7 cellular contexts compared by ENCODE assay signal in the genomic region with DNA sequence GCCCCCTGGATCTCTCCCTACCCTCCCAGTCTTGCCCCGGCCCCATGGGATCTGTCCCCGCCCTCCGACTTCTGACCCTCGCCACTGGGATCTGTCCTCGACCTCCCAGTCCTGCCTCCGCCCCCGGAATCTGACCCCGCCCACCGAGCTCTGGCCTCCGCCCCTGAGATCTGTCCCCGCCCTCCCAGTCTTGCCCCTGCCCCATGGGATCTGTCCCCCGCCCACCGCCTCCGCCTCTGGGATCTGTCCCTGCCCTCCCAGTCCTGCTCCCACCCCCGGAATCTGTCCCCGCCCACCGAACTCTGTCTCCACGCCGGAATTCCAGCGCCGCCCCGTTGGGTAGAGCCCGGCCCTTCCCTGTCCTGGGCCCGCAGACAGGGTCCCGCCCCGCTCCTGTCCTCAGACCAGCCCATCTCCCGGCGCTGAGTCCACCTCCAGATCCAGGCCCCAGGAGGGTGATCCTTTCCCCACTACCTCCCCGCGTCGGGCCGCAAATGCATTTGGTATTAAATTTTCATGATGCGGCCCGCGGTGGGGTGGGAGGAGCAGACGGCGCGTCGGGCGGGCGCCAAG. TPM values are rescaled to one million over a fixed set of nuclear protein-coding genes. Genes with fewer than 3 reads are reported as not detected.
DNase-seq lines count a peak whose midpoint lies in the region; ATAC-seq, FAIRE-seq and TF ChIP-seq lines count a peak whose summit lies in the region.

No MANE protein-coding gene starts in this region.

- no peak overlapping the region for H2BK20ac ChIP-seq in H1 (ENCODE audit: low read length)

- TF ChIP-seq POLR2A in H1 (IDR thresholded peaks at IDR 0.05; ENCODE audit: control extremely low read depth in 1 of 2, low read depth in 2 of 2, low read length in 2 of 2), result no peak; a peak in 1 of 3 replicates

- H3K27ac Mint-ChIP-seq in activated CD4-positive, alpha-beta T cell treated with anti-CD3 and anti-CD28 coated beads, Interleukin-2, amount 10 ng/mL, durations not matched to agents 24 days and 14 days, result peak overlapping the region; percentile 88
- peak overlapping the region in 1 of 2 donors; percentile 79 for H3K27ac Mint-ChIP-seq in stimulated activated naive CD8-positive, alpha-beta T cell treated with anti-CD3 and anti-CD28 coated beads, Interleukin-15, amount 100 ng/mL, for 72 hours

- H3K27me3 ChIP-seq in H1 (replicated peaks in 1 of 4; ENCODE audit: control insufficient read depth in 3 of 4, extremely low read depth in 1 of 4, insufficient read depth in 3 of 4, low read length in 3 of 4), result peaks cover 18 to 32% (median 30%) of the 10 kb centered on the region in 4 experiments
- peaks cover 33% of the 10 kb centered on the region for H3K27me3 ChIP-seq in mesendoderm (ENCODE audit: insufficient read depth, low read length, poor library complexity)

- TF ChIP-seq CTCF in GM12864 (IDR thresholded peaks at IDR 0.05; ENCODE audit: low read depth, low read length, missing control alignments) (no peak), H1 (IDR thresholded peaks at IDR 0.05; ENCODE audit: control extremely low read depth in 1 of 3, insufficient read depth in 1 of 3, low read depth in 1 of 3, low read length in 3 of 3) (no peak)

- TF ChIP-seq RAD21 in H1 (IDR thresholded peaks at IDR 0.05 in 1 of 2, conservative IDR thresholded peaks at IDR 0.05 in 1 of 2; ENCODE audit: low read depth in 2 of 2, low read length in 2 of 2), result no peak

- H3K4ac ChIP-seq in H1 (replicated peaks; ENCODE audit: insufficient read length, low read depth, low read length) (no peak overlapping the region), mesendoderm (ENCODE audit: low read depth, low read length) (no peak overlapping the region)

- FAIRE-seq in H1 (lab: Jason Lieb, UNC), result no peak

- H3K18ac ChIP-seq in H1 (ENCODE audit: extremely low read depth, low read length), result peak overlapping the region; percentile 90
- peak overlapping the region; percentile 24 for H3K18ac ChIP-seq in mesendoderm (ENCODE audit: low read length)

- H3K27ac ChIP-seq in H1 (ENCODE audit: low read depth, low read length) (peak overlapping the region; percentile 53; the same call in 1 of the 2 replicates), mesendoderm (ENCODE audit: low read depth, low read length) (peak overlapping the region; percentile 72)

- H3K36me3 ChIP-seq in H1 (ENCODE audit: control insufficient read depth in 2 of 4, insufficient read depth in 4 of 4, low read length in 3 of 4) (peaks cover 5 to 9% (median 7%) of the 10 kb centered on the region in 4 experiments; a peak in 6 of 8 replicates), mesendoderm (ENCODE audit: control insufficient read depth, insufficient read depth, low read length) (peaks cover 3% of the 10 kb centered on the region)

- POLR2A ChIA-PET in H1 (lab: Charles Lee; ENCODE audit: partially characterized antibody), result interaction anchor here (0.9 to 4.1 kb wide), 9 partner anchors 9 to 234 kb away, joined by 3 to 13 read pairs (median 3); partner anchors contain the start of genes ALDH16A1, PIH1D1 and PRMT1

- H3K4me1 Mint-ChIP-seq in activated CD4-positive, alpha-beta T cell treated with anti-CD3 and anti-CD28 coated beads, Interleukin-2, amount 10 ng/mL, durations not matched to agents 24 days and 14 days, result peaks cover 40% of the 10 kb centered on the region
- H3K4me1 Mint-ChIP-seq in stimulated activated naive CD8-positive, alpha-beta T cell treated with anti-CD3 and anti-CD28 coated beads, Interleukin-15, amount 100 ng/mL, for 72 hours, result peaks cover 52% of the 10 kb centered on the region

- peaks cover 0 to 10% (median 8%) of the 10 kb centered on the region in 4 experiments; a peak in 6 of 7 replicates for H3K4me1 ChIP-seq in H1 (replicated peaks in 1 of 4; ENCODE audit: control insufficient read depth in 3 of 4, insufficient read depth in 4 of 4, low read length in 3 of 4)
- peaks cover 2% of the 10 kb centered on the region for H3K4me1 ChIP-seq in mesendoderm (ENCODE audit: control insufficient read depth, low read depth, low read length)

- H3K27me3 Mint-ChIP-seq in activated CD4-positive, alpha-beta T cell treated with anti-CD3 and anti-CD28 coated beads, Interleukin-2, amount 10 ng/mL, durations not matched to agents 24 days and 14 days, result peaks cover 45% of the 10 kb centered on the region
- peaks cover 50% of the 10 kb centered on the region for H3K27me3 Mint-ChIP-seq in stimulated activated naive CD8-positive, alpha-beta T cell treated with anti-CD3 and anti-CD28 coated beads, Interleukin-15, amount 100 ng/mL, for 72 hours

- H3K4me3 ChIP-seq in GM12864 (ENCODE audit: low read depth, low read length) (peak overlapping the region; percentile 62), H1 (ENCODE audit: extremely low read depth in 1 of 4, insufficient read depth in 2 of 4, low read depth in 3 of 4, low read length in 4 of 4) (peak overlapping the region; percentile 38 to 69 (median 62)), mesendoderm (ENCODE audit: low read length) (peak overlapping the region; percentile 12)

- H3K79me2 ChIP-seq in H1 (ENCODE audit: control insufficient read depth in 1 of 2, insufficient read depth in 2 of 2, low read length in 2 of 2) (no peaks in the 10 kb centered on the region), mesendoderm (ENCODE audit: control insufficient read depth, insufficient read depth, low read length) (no peaks in the 10 kb centered on the region)

- no peak overlapping the region for H2BK15ac ChIP-seq in H1 (ENCODE audit: low read length)
- H2BK15ac ChIP-seq in mesendoderm (replicated peaks; ENCODE audit: low read depth), result no peak overlapping the region

- no peak overlapping the region for H4K5ac ChIP-seq in H1 (ENCODE audit: insufficient read length, low read depth, low read length)
- H4K5ac ChIP-seq in mesendoderm (ENCODE audit: low read length), result no peak overlapping the region

- H4K20me1 ChIP-seq in H1 (replicated peaks in 1 of 2; ENCODE audit: control insufficient read depth in 1 of 2, insufficient read depth in 2 of 2, low read length in 2 of 2), result peaks cover 4 to 6% of the 10 kb centered on the region in 2 experiments

- H2AFZ ChIP-seq in H1 (ENCODE audit: low read length), result no peak overlapping the region

- H3K23ac ChIP-seq in H1 (ENCODE audit: insufficient read length) (no peak overlapping the region), mesendoderm (ENCODE audit: low read length) (no peak overlapping the region)

- 0% methylated on average over 22 of the region's 41 CpGs; no CpG with 5 or more reads in 1 of the 2 experiments for WGBS in H1 (ENCODE audit: extremely low coverage in 1 of 2, insufficient coverage in 1 of 2, insufficient read length in 1 of 2, insufficient replicate concordance in 2 of 2, low coverage in 1 of 2, low lambda C conversion rate in 2 of 2, missing lambda C conversion rate in 1 of 2), 2 experiments
- no CpG with 5 or more reads among the region's 41 CpGs for WGBS in mesendoderm (ENCODE audit: extremely low coverage, insufficient coverage, low lambda C conversion rate)

- H3K4me3 Mint-ChIP-seq in activated CD4-positive, alpha-beta T cell treated with anti-CD3 and anti-CD28 coated beads, Interleukin-2, amount 10 ng/mL, durations not matched to agents 24 days and 14 days, result peak overlapping the region; percentile 89
- peak overlapping the region; percentile 74 to 84 for H3K4me3 Mint-ChIP-seq in stimulated activated naive CD8-positive, alpha-beta T cell treated with anti-CD3 and anti-CD28 coated beads, Interleukin-15, amount 100 ng/mL, for 72 hours

- H4K8ac ChIP-seq in H1 (ENCODE audit: extremely low read depth, insufficient read depth, low read length) (peak overlapping the region; percentile 60), mesendoderm (ENCODE audit: low read depth, low read length) (no peak overlapping the region)

- CTCF ChIA-PET in H1 (lab: Charles Lee; ENCODE audit: partially characterized antibody), result interaction anchor here (0.9 to 7.9 kb wide), 12 partner anchors 12 to 716 kb away, joined by 3 to 88 read pairs (median 4); partner anchors contain the start of genes GFY and PTH2

- intact Hi-C loops in activated CD4-positive, alpha-beta T cell treated with anti-CD3 and anti-CD28 coated beads, Interleukin-2, amount 10 ng/mL, durations not matched to agents 24 days and 14 days (cut with micrococcal nuclease), result loop anchor here (1.0 to 5.0 kb wide), 5 partner anchors 10 to 216 kb away; partner anchors contain the start of gene ALDH16A1

- H3K9me3 Mint-ChIP-seq in activated CD4-positive, alpha-beta T cell treated with anti-CD3 and anti-CD28 coated beads, Interleukin-2, amount 10 ng/mL, durations not matched to agents 24 days and 14 days, result no peaks in the 10 kb centered on the region
- H3K9me3 Mint-ChIP-seq in stimulated activated naive CD8-positive, alpha-beta T cell treated with anti-CD3 and anti-CD28 coated beads, Interleukin-15, amount 100 ng/mL, for 72 hours, result no peaks in the 10 kb centered on the region

- H2BK120ac ChIP-seq in H1 (replicated peaks; ENCODE audit: low read depth, low read length) (no peak overlapping the region), mesendoderm (ENCODE audit: low read depth, low read length) (no peak overlapping the region)

- H2BK5ac ChIP-seq in H1 (ENCODE audit: low read depth, low read length), result peak overlapping the region; percentile 88; the same call in 1 of the 2 replicates
- H2BK5ac ChIP-seq in mesendoderm (ENCODE audit: low read length), result peak overlapping the region; percentile 59

- H3K36me3 Mint-ChIP-seq in activated CD4-positive, alpha-beta T cell treated with anti-CD3 and anti-CD28 coated beads, Interleukin-2, amount 10 ng/mL, durations not matched to agents 24 days and 14 days (ENCODE audit: low read depth), result peaks cover 17% of the 10 kb centered on the region

- no peak overlapping the region for H2BK12ac ChIP-seq in H1 (ENCODE audit: low read depth, low read length)

- H3K23me2 ChIP-seq in H1 (ENCODE audit: low read depth, low read length), result peaks cover 18% of the 10 kb centered on the region; the same call in 1 of the 2 replicates

- H3K9me3 ChIP-seq in H1 (ENCODE audit: insufficient read depth in 2 of 2, low read depth in 1 of 2, low read length in 1 of 2), result no peaks in the 10 kb centered on the region

- no peak for DNase-seq in GM12864 (ENCODE audit: low read depth)
- DNase-seq in NCI-H2196 treated with DMSO at 0.1 percent for 48 hours (lab: John Stamatoyannopoulos, UW; ENCODE audit: unreplicated experiment), result peak; percentile 86
- DNase-seq in activated CD4-positive, alpha-beta T cell treated with anti-CD3 and anti-CD28 coated beads, Interleukin-2, amount 10 ng/mL, durations not matched to agents 24 days and 14 days, result peak; percentile 93
- peak; percentile 96 to 100 for DNase-seq in H1 (ENCODE audit: low read depth in 1 of 2, low spot score in 2 of 2)
- peak; percentile 98 for DNase-seq in mesendoderm
- peak in 1 of 2 donors; percentile 61 for DNase-seq in stimulated activated naive CD8-positive, alpha-beta T cell treated with anti-CD3 and anti-CD28 coated beads, Interleukin-15, amount 100 ng/mL, for 72 hours

- H3K79me1 ChIP-seq in H1 (ENCODE audit: low read depth, low read length) (no peaks in the 10 kb centered on the region), mesendoderm (ENCODE audit: low read length) (no peaks in the 10 kb centered on the region)

- no peak overlapping the region for H3K56ac ChIP-seq in H1 (replicated peaks; ENCODE audit: insufficient read length, low read depth, low read length)
- peak overlapping the region; percentile 98 for H3K56ac ChIP-seq in mesendoderm (ENCODE audit: low read length)

- peak overlapping the region in 2 of 4 experiments; percentile 12 to 29; a peak in 2 of 7 replicates for H3K9ac ChIP-seq in H1 (replicated peaks in 1 of 4; ENCODE audit: extremely low read depth in 1 of 4, low read depth in 3 of 4, low read length in 3 of 4)
- peak overlapping the region; percentile 92 for H3K9ac ChIP-seq in mesendoderm (ENCODE audit: low read length)

- H3K14ac ChIP-seq in H1 (ENCODE audit: insufficient read length), result no peak overlapping the region

- no peak overlapping the region for H4K91ac ChIP-seq in H1 (replicated peaks; ENCODE audit: insufficient read length, low read length)

- peak; percentile 14 for ATAC-seq in HG02870 (IDR thresholded peaks at IDR 0.05; ENCODE audit: unreplicated experiment)
- ATAC-seq in stimulated activated naive CD8-positive, alpha-beta T cell treated with anti-CD3 and anti-CD28 coated beads, Interleukin-15, amount 100 ng/mL, for 72 hours, result peak; percentile 36

- no peak for TF ChIP-seq EP300 in H1 (IDR thresholded peaks at IDR 0.05; ENCODE audit: borderline replicate concordance in 1 of 2, low read depth in 2 of 2, low read length in 2 of 2)

- H2AK5ac ChIP-seq in H1 (ENCODE audit: low read depth, low read length), result no peak overlapping the region
- H2AK5ac ChIP-seq in mesendoderm (ENCODE audit: low read length), result no peak overlapping the region

- H3K4me2 ChIP-seq in H1 (ENCODE audit: insufficient read depth in 1 of 2, low read depth in 2 of 2, low read length in 2 of 2) (peak overlapping the region; percentile 53 to 72), mesendoderm (ENCODE audit: low read length) (peak overlapping the region; percentile 98)

RNA-seq across cellular contexts. Expression of gene SLC17A7, which starts 1.6 kb away (rescaled TPM):
- 0.12 and 0.54 TPM in 2 replicates for total RNA-seq in activated CD4-positive, alpha-beta T cell treated with anti-CD3 and anti-CD28 coated beads, Interleukin-2, amount 10 ng/mL, durations not matched to agents 24 days and 14 days
- total RNA-seq in H1 (2021; fragmentation: NEBNext Ultra II Directional; extraction: Animal tissue kit (Norgen Biotek cat#: 25700)), result 2.3 and 3.0 TPM in 2 replicates
- 2.7 and 4.7 TPM in 2 replicates for polyA plus RNA-seq in H1 (2011; rRNA removed)
- polyA plus RNA-seq in H1 (2011; cell fraction: cytosol; rRNA removed), result 2.8 TPM
- 4.6 TPM for polyA plus RNA-seq in H1 (2011; cell fraction: nucleus; rRNA removed)
- 1.8 to 2.6 TPM (median 2.5 TPM) in 4 replicates for polyA plus RNA-seq in H1 (2012, experiment 1 of 2)
- 1.9 TPM for polyA plus RNA-seq in H1 (2012, experiment 2 of 2)
- polyA plus RNA-seq in H1 (2013, experiment 1 of 2), result 3.2 TPM
- 3.5 TPM for polyA plus RNA-seq in H1 (2013, experiment 2 of 2)
- 1.1 and 1.7 TPM in 2 replicates for polyA minus RNA-seq in H1 (2011; rRNA and poly(A)+ RNA removed)
- polyA minus RNA-seq in H1 (2011; cell fraction: cytosol; rRNA and poly(A)+ RNA removed), result 2.6 TPM
- 3.5 TPM for polyA minus RNA-seq in H1 (2011; cell fraction: nucleus; rRNA and poly(A)+ RNA removed)
- 0.48 TPM for polyA plus RNA-seq in mesendoderm (2013, experiment 1 of 2)
- polyA plus RNA-seq in mesendoderm (2013, experiment 2 of 2), result 0.43 TPM

RNA-seq across cellular contexts. Expression of gene PIH1D1, which starts 8.7 kb away (rescaled TPM):
- total RNA-seq in activated CD4-positive, alpha-beta T cell treated with anti-CD3 and anti-CD28 coated beads, Interleukin-2, amount 10 ng/mL, durations not matched to agents 24 days and 14 days, result 134 and 135 TPM in 2 replicates
- 146 and 155 TPM in 2 replicates for total RNA-seq in H1 (2021; fragmentation: NEBNext Ultra II Directional; extraction: Animal tissue kit (Norgen Biotek cat#: 25700))
- polyA plus RNA-seq in H1 (2011; rRNA removed), result 195 and 220 TPM in 2 replicates
- polyA plus RNA-seq in H1 (2011; cell fraction: cytosol; rRNA removed), result 231 TPM
- polyA plus RNA-seq in H1 (2011; cell fraction: nucleus; rRNA removed), result 195 TPM
- polyA plus RNA-seq in H1 (2012, experiment 1 of 2), result 192 to 228 TPM (median 222 TPM) in 4 replicates
- polyA plus RNA-seq in H1 (2012, experiment 2 of 2), result 206 TPM
- polyA plus RNA-seq in H1 (2013, experiment 1 of 2), result 148 TPM
- 146 TPM for polyA plus RNA-seq in H1 (2013, experiment 2 of 2)
- 107 and 108 TPM in 2 replicates for polyA minus RNA-seq in H1 (2011; rRNA and poly(A)+ RNA removed)
- polyA minus RNA-seq in H1 (2011; cell fraction: cytosol; rRNA and poly(A)+ RNA removed), result 65.8 TPM
- 63.0 TPM for polyA minus RNA-seq in H1 (2011; cell fraction: nucleus; rRNA and poly(A)+ RNA removed)
- 102 TPM for polyA plus RNA-seq in mesendoderm (2013, experiment 1 of 2)
- polyA plus RNA-seq in mesendoderm (2013, experiment 2 of 2), result 102 TPM

RNA-seq across cellular contexts. Expression of gene ALDH16A1, which starts 10.1 kb away (rescaled TPM):
- 27.2 and 28.4 TPM in 2 replicates for total RNA-seq in activated CD4-positive, alpha-beta T cell treated with anti-CD3 and anti-CD28 coated beads, Interleukin-2, amount 10 ng/mL, durations not matched to agents 24 days and 14 days
- total RNA-seq in H1 (2021; fragmentation: NEBNext Ultra II Directional; extraction: Animal tissue kit (Norgen Biotek cat#: 25700)), result 32.7 and 34.3 TPM in 2 replicates
- 30.5 and 54.8 TPM in 2 replicates for polyA plus RNA-seq in H1 (2011; rRNA removed)
- 32.1 TPM for polyA plus RNA-seq in H1 (2011; cell fraction: cytosol; rRNA removed)
- 81.6 TPM for polyA plus RNA-seq in H1 (2011; cell fraction: nucleus; rRNA removed)
- polyA plus RNA-seq in H1 (2012, experiment 1 of 2), result 26.2 to 40.1 TPM (median 35.4 TPM) in 4 replicates
- polyA plus RNA-seq in H1 (2012, experiment 2 of 2), result 25.7 TPM
- polyA plus RNA-seq in H1 (2013, experiment 1 of 2), result 19.9 TPM
- 18.5 TPM for polyA plus RNA-seq in H1 (2013, experiment 2 of 2)
- 13.9 and 18.1 TPM in 2 replicates for polyA minus RNA-seq in H1 (2011; rRNA and poly(A)+ RNA removed)
- polyA minus RNA-seq in H1 (2011; cell fraction: cytosol; rRNA and poly(A)+ RNA removed), result 25.7 TPM
- 21.3 TPM for polyA minus RNA-seq in H1 (2011; cell fraction: nucleus; rRNA and poly(A)+ RNA removed)
- polyA plus RNA-seq in mesendoderm (2013, experiment 1 of 2), result 17.6 TPM
- polyA plus RNA-seq in mesendoderm (2013, experiment 2 of 2), result 16.0 TPM

RNA-seq across cellular contexts. Expression of gene GFY, which starts 17.7 kb away (rescaled TPM):
- total RNA-seq in activated CD4-positive, alpha-beta T cell treated with anti-CD3 and anti-CD28 coated beads, Interleukin-2, amount 10 ng/mL, durations not matched to agents 24 days and 14 days, result not detected in 2 replicates
- total RNA-seq in H1 (2021; fragmentation: NEBNext Ultra II Directional; extraction: Animal tissue kit (Norgen Biotek cat#: 25700)), result 0.93 and 1.1 TPM in 2 replicates
- polyA plus RNA-seq in H1 (2011; rRNA removed), result 0.68 and 1.2 TPM in 2 replicates
- 0.47 TPM for polyA plus RNA-seq in H1 (2011; cell fraction: cytosol; rRNA removed)
- 1.5 TPM for polyA plus RNA-seq in H1 (2011; cell fraction: nucleus; rRNA removed)
- 1.2 to 2.3 TPM (median 1.7 TPM) in 4 replicates for polyA plus RNA-seq in H1 (2012, experiment 1 of 2)
- polyA plus RNA-seq in H1 (2012, experiment 2 of 2), result 1.1 TPM
- polyA plus RNA-seq in H1 (2013, experiment 1 of 2), result 3.5 TPM
- polyA plus RNA-seq in H1 (2013, experiment 2 of 2), result 2.8 TPM
- 0.19 TPM in 1 of 2 replicates, not detected in the other for polyA minus RNA-seq in H1 (2011; rRNA and poly(A)+ RNA removed)
- not detected for polyA minus RNA-seq in H1 (2011; cell fraction: cytosol; rRNA and poly(A)+ RNA removed)
- polyA minus RNA-seq in H1 (2011; cell fraction: nucleus; rRNA and poly(A)+ RNA removed), result 0.70 TPM
- 0.29 TPM for polyA plus RNA-seq in mesendoderm (2013, experiment 1 of 2)
- polyA plus RNA-seq in mesendoderm (2013, experiment 2 of 2), result 0.39 TPM

RNA-seq across cellular contexts. Expression of gene PTH2, which starts 19.6 kb away (rescaled TPM):
- not detected in 2 replicates for total RNA-seq in activated CD4-positive, alpha-beta T cell treated with anti-CD3 and anti-CD28 coated beads, Interleukin-2, amount 10 ng/mL, durations not matched to agents 24 days and 14 days
- total RNA-seq in H1 (2021; fragmentation: NEBNext Ultra II Directional; extraction: Animal tissue kit (Norgen Biotek cat#: 25700)), result 0.82 TPM in 1 of 2 replicates, not detected in the other
- 0.50 TPM in 1 of 2 replicates, not detected in the other for polyA plus RNA-seq in H1 (2011; rRNA removed)
- polyA plus RNA-seq in H1 (2011; cell fraction: cytosol; rRNA removed), result 0.41 TPM
- 0.40 TPM for polyA plus RNA-seq in H1 (2011; cell fraction: nucleus; rRNA removed)
- polyA plus RNA-seq in H1 (2012, experiment 1 of 2), result 0.63 to 0.70 TPM in 2 of 4 replicates, not detected in the others
- not detected for polyA plus RNA-seq in H1 (2012, experiment 2 of 2)
- polyA plus RNA-seq in H1 (2013, experiment 1 of 2), result 0.81 TPM
- 0.83 TPM for polyA plus RNA-seq in H1 (2013, experiment 2 of 2)
- not detected in 2 replicates for polyA minus RNA-seq in H1 (2011; rRNA and poly(A)+ RNA removed)
- polyA minus RNA-seq in H1 (2011; cell fraction: cytosol; rRNA and poly(A)+ RNA removed), result not detected
- not detected for polyA minus RNA-seq in H1 (2011; cell fraction: nucleus; rRNA and poly(A)+ RNA removed)
- not detected for polyA plus RNA-seq in mesendoderm (2013, experiment 1 of 2)
- polyA plus RNA-seq in mesendoderm (2013, experiment 2 of 2), result not detected

Comparison
In these comparisons a context has a peak if more than half of its experiments do, and no peak if none do; other contexts are left out.
1. H3K4me3 ChIP-seq: peak in every context shown above with its lines; median percentile 62 in GM12864; 62 in H1; 12 in mesendoderm.